In genomic region chr11:111913997-111914396, GRCh38 we compare ENCODE assay signal across 11 cellular contexts. TPM values are rescaled to one million over a fixed set of nuclear protein-coding genes. Genes with fewer than 3 reads are reported as not detected.
DNase-seq lines count a peak whose midpoint lies in the region; ATAC-seq and TF ChIP-seq lines count a peak whose summit lies in the region.
"Had no signal": no experiment of that assay in that cellular context is flagged by ENCODE, and none has a peak within 500 bp of the region (broad histone marks: within the 10 kb centered on the region; RNA-seq: fewer than 3 reads in every experiment).

No MANE protein-coding gene starts in this region.

- H3K27me3 Mint-ChIP-seq in endothelial cell (ENCODE audit: unreplicated experiment): peaks cover 6% of the 10 kb centered on the region
- peaks cover 35 to 52% of the 10 kb centered on the region in 2 donors for H3K27me3 Mint-ChIP-seq in CD4-positive, alpha-beta memory T cell

- peaks cover under 1 to 12% (median 3%) of the 10 kb centered on the region in 3 donors for H3K36me3 ChIP-seq in tibial artery
- H3K36me3 ChIP-seq in CD4-positive, alpha-beta memory T cell (ENCODE audit: insufficient read depth, low read length): no peaks in the 10 kb centered on the region

- ATAC-seq in GM19035 (IDR thresholded peaks at IDR 0.05; ENCODE audit: unreplicated experiment): no peak

- TF ChIP-seq CTCF in tibial artery (IDR thresholded peaks at IDR 0.05) (no peak), endothelial cell (IDR thresholded peaks at IDR 0.05; ENCODE audit: unreplicated experiment) (no peak)

- peaks cover 0 to 59% (median 16%) of the 10 kb centered on the region in 4 donors for H3K4me1 ChIP-seq in tibial artery
- no peaks in the 10 kb centered on the region for H3K4me1 ChIP-seq in CD4-positive, alpha-beta memory T cell (ENCODE audit: insufficient read depth, low read length)

- H3K27me3 ChIP-seq in tibial artery: no peaks in the 10 kb centered on the region
- H3K27me3 ChIP-seq in CD4-positive, alpha-beta memory T cell (ENCODE audit: insufficient read depth, low read length): peaks cover 5% of the 10 kb centered on the region

- POLR2A ChIA-PET in CD4-positive, alpha-beta memory T cell (lab: Charles Lee; ENCODE audit: partially characterized antibody): no interaction called here

- H3K4me3 Mint-ChIP-seq in endothelial cell (ENCODE audit: unreplicated experiment): no peak overlapping the region
- H3K4me3 Mint-ChIP-seq in CD4-positive, alpha-beta memory T cell: no peak overlapping the region

- CTCF ChIA-PET in CD4-positive, alpha-beta memory T cell (lab: Charles Lee; ENCODE audit: partially characterized antibody): no interaction called here

- no peaks in the 10 kb centered on the region for H3K9me3 ChIP-seq in tibial artery
- H3K9me3 ChIP-seq in CD4-positive, alpha-beta memory T cell (ENCODE audit: control insufficient read depth in 1 of 2, low read length in 2 of 2): no peaks in the 10 kb centered on the region

- no peaks in the 10 kb centered on the region for H3K36me3 Mint-ChIP-seq in endothelial cell (ENCODE audit: low read depth, unreplicated experiment)
- no peaks in the 10 kb centered on the region for H3K36me3 Mint-ChIP-seq in CD4-positive, alpha-beta memory T cell

- H3K27ac ChIP-seq in tibial artery: peak overlapping the region; percentile 92 to 98
- H3K27ac ChIP-seq in CD4-positive, alpha-beta memory T cell (ENCODE audit: low read depth, low read length): no peak overlapping the region

- H3K27ac Mint-ChIP-seq in endothelial cell (ENCODE audit: unreplicated experiment): no peak overlapping the region
- H3K27ac Mint-ChIP-seq in CD4-positive, alpha-beta memory T cell: no peak overlapping the region

- no peaks in the 10 kb centered on the region for H3K9me3 Mint-ChIP-seq in endothelial cell (ENCODE audit: unreplicated experiment)
- no peaks in the 10 kb centered on the region for H3K9me3 Mint-ChIP-seq in CD4-positive, alpha-beta memory T cell

- DNase-seq in NCI-H2029 treated with DMSO at 0.1 percent for 48 hours (lab: John Stamatoyannopoulos, UW) (peak; percentile 48), epidermal melanocyte (ENCODE audit: insufficient read length, low spot score) (peak; percentile 67), medulla oblongata (ENCODE audit: extremely low spot score) (peak; percentile 95), tibial artery (peak; percentile 84 to 89), endothelial cell (ENCODE audit: low spot score) (no peak), retina (no peak)
- no peak for DNase-seq in CD4-positive, alpha-beta memory T cell
- DNase-seq: activated CD4-positive, alpha-beta T cell treated with anti-CD3 and anti-CD28 coated beads, Interleukin-2, amount 50 U/mL, for 1 hour; erythroblast; NCI-H524 treated with DMSO at 0.1 percent for 48 hours had no signal

- intact Hi-C loops in tibial artery (cut with DNase I; ENCODE audit: low total_unique reads): loop anchor here (2.0 kb wide), 1 partner anchor 13 kb away; no protein-coding TSS in a partner anchor
- intact Hi-C loops in CD4-positive, alpha-beta memory T cell (cut with micrococcal nuclease): no loop called here

- peaks cover 17% of the 10 kb centered on the region for H3K4me1 Mint-ChIP-seq in endothelial cell (ENCODE audit: unreplicated experiment)
- H3K4me1 Mint-ChIP-seq in CD4-positive, alpha-beta memory T cell: peaks cover 0 to 4% (median 0%) of the 10 kb centered on the region in 4 donors

- peak overlapping the region; percentile 70 to 84 for H3K4me3 ChIP-seq in tibial artery
- H3K4me3 ChIP-seq in CD4-positive, alpha-beta memory T cell (ENCODE audit: low read length in 2 of 2): no peak overlapping the region

RNA-seq across cellular contexts. Expression of gene HSPB2, which starts 1.5 kb away (rescaled TPM):
- not detected for total RNA-seq in endothelial cell (ENCODE audit: unreplicated experiment)
- not detected for total RNA-seq in CD4-positive, alpha-beta memory T cell
- polyA plus RNA-seq in CD4-positive, alpha-beta memory T cell: not detected

RNA-seq across cellular contexts. Expression of gene CRYAB, which starts 2.4 kb away (rescaled TPM):
- not detected for total RNA-seq in endothelial cell (ENCODE audit: unreplicated experiment)
- not detected for total RNA-seq in CD4-positive, alpha-beta memory T cell
- polyA plus RNA-seq in CD4-positive, alpha-beta memory T cell: not detected

RNA-seq across cellular contexts. Expression of gene C11orf52, which starts 4.7 kb away (rescaled TPM):
- total RNA-seq in endothelial cell (ENCODE audit: unreplicated experiment): 2.8 TPM
- not detected for total RNA-seq in CD4-positive, alpha-beta memory T cell
- not detected for polyA plus RNA-seq in CD4-positive, alpha-beta memory T cell

RNA-seq across cellular contexts. Expression of gene DIXDC1, which starts 23.1 kb away (rescaled TPM):
- 6.2 TPM for total RNA-seq in endothelial cell (ENCODE audit: unreplicated experiment)
- total RNA-seq in CD4-positive, alpha-beta memory T cell: 1 to 10 TPM; 1.1 to 2.1 TPM
- polyA plus RNA-seq in CD4-positive, alpha-beta memory T cell: under 1 TPM; 0.72 to 0.75 TPM

RNA-seq across cellular contexts. Expression of gene CFAP68, which starts 34.7 kb away (rescaled TPM):
- 35.6 TPM for total RNA-seq in endothelial cell (ENCODE audit: unreplicated experiment)
- 10 to 100 TPM; 14.8 to 18.7 TPM for total RNA-seq in CD4-positive, alpha-beta memory T cell
- 10 to 100 TPM; 30.7 to 30.9 TPM for polyA plus RNA-seq in CD4-positive, alpha-beta memory T cell

Comparison
In these comparisons a context has a peak if more than half of its experiments do, and no peak if none do; other contexts are left out.
1. DNase-seq: peak in NCI-H2029 treated with DMSO at 0.1 percent for 48 hours (single experiment), epidermal melanocyte (single experiment), medulla oblongata (single experiment) and tibial artery (2 of 2); none in endothelial cell (single experiment), retina (single experiment) and CD4-positive, alpha-beta memory T cell (0 of 5).
2. H3K4me3 ChIP-seq: peak in tibial artery (2 of 2); none in CD4-positive, alpha-beta memory T cell (0 of 2).